In genomic region chr13:113769881-113770280, GRCh38 we compare ENCODE assay signal across 1 cellular context.
TF ChIP-seq lines count a peak whose summit lies in the region.

No MANE protein-coding gene starts in this region.

TF ChIP-seq in GM23338, 12 proteins besides CTCF, POLR2A, EP300 and RAD21 (continued from another document):
- TF ChIP-seq ZNF462 (CRISPR knock-in tag; IDR thresholded peaks at IDR 0.05) (no peak), ZNF331 (CRISPR knock-in tag; IDR thresholded peaks at IDR 0.05; ENCODE audit: low read depth) (no peak), ETS1 (IDR thresholded peaks at IDR 0.05) (no peak), EZH2phosphoT487 (IDR thresholded peaks at IDR 0.05; ENCODE audit: unreplicated experiment) (no peak), CREB1 (CRISPR knock-in tag; IDR thresholded peaks at IDR 0.05; ENCODE audit: low read depth) (no peak), REST (IDR thresholded peaks at IDR 0.05; ENCODE audit: unreplicated experiment) (no peak)
